Comparison of ENCODE assay signal across 40 cellular contexts in genomic region chr3:1967525-1967924, GRCh38.
"Had no signal": no experiment of that assay in that cellular context is flagged by ENCODE, and none has a peak within 500 bp of the region (broad histone marks: within the 10 kb centered on the region; RNA-seq: fewer than 3 reads in every experiment).

No MANE protein-coding gene starts in this region.

- H3K4me3 Mint-ChIP-seq: activated CD4-positive, alpha-beta memory T cell treated with anti-CD3 and anti-CD28 coated beads, Interleukin-2, amount 10 ng/mL, durations not matched to agents 7 days and 5 days; activated CD4-positive, alpha-beta T cell treated with anti-CD3 and anti-CD28 coated beads for 36 hours; activated CD4-positive, alpha-beta T cell treated with anti-CD3 and anti-CD28 coated beads, Interleukin-2, amount 10 ng/mL, durations not matched to agents 7 days and 5 days; activated CD8-positive, alpha-beta memory T cell treated with anti-CD3 and anti-CD28 coated beads, Interleukin-2, amount 10 ng/mL, durations not matched to agents 7 days and 5 days; activated CD8-positive, alpha-beta T cell treated with anti-CD3 and anti-CD28 coated beads, Interleukin-2, amount 10 ng/mL, durations not matched to agents 7 days and 5 days; activated naive CD4-positive, alpha-beta T cell treated with anti-CD3 and anti-CD28 coated beads, Interleukin-2, amount 10 ng/mL, durations not matched to agents 7 days and 5 days; activated naive CD4-positive, alpha-beta T cell treated with anti-CD3 and anti-CD28 coated beads, Interleukin-2, amount 50 U/mL, for 24 hours; activated naive CD8-positive, alpha-beta T cell; activated naive CD8-positive, alpha-beta T cell treated with anti-CD3 and anti-CD28 coated beads, Interleukin-2, amount 10 ng/mL, durations not matched to agents 7 days and 5 days; activated naive CD8-positive, alpha-beta T cell treated with anti-CD3 and anti-CD28 coated beads, Interleukin-2, amount 50 U/mL, for 24 hours; activated T-cell treated with anti-CD3 and anti-CD28 coated beads, Interleukin-2, amount 50 U/mL, for 24 hours; brain; central memory CD8-positive, alpha-beta T cell; T-helper 1 cell treated with Interleukin-12 subunit alpha and Interleukin-12 subunit beta and Interleukin-4 antibody, amounts not matched to agents 30 μg/mL and 1 μg/mL, for 36 hours; T-helper 2 cell treated with Interferon-gamma antibody and Interleukin-4, amounts not matched to agents 5 μg/mL and 100 μg/mL, for 36 hours; WTC11 had no signal

- H3K4me3 ChIP-seq: ascending aorta, cardiac muscle cell had no signal

- H3K4me1 ChIP-seq: ascending aorta had no signal

- H3K9me3 Mint-ChIP-seq: activated CD4-positive, alpha-beta memory T cell treated with anti-CD3 and anti-CD28 coated beads, Interleukin-2, amount 10 ng/mL, durations not matched to agents 7 days and 5 days; activated naive CD4-positive, alpha-beta T cell treated with anti-CD3 and anti-CD28 coated beads, Interleukin-2, amount 50 U/mL, for 24 hours; activated naive CD8-positive, alpha-beta T cell treated with anti-CD3 and anti-CD28 coated beads, Interleukin-2, amount 10 ng/mL, durations not matched to agents 7 days and 5 days; activated T-helper 2 cell treated with anti-CD3 and anti-CD28 coated beads, Interferon-gamma antibody, Interleukin-2, Interleukin-4, amounts not matched to agents 10 μg/mL and 5 μg/mL and 100 μg/mL, durations not matched to agents 14 hours and 24 hours and 36 hours; central memory CD8-positive, alpha-beta T cell; T-helper 1 cell treated with Interleukin-12 subunit alpha and Interleukin-12 subunit beta and Interleukin-4 antibody, amounts not matched to agents 30 μg/mL and 1 μg/mL, for 36 hours; T-helper 2 cell treated with Interferon-gamma antibody and Interleukin-4, amounts not matched to agents 5 μg/mL and 100 μg/mL, for 36 hours had no signal

- H3K27me3 ChIP-seq: ascending aorta, cardiac muscle cell had no signal

- FAIRE-seq: bronchial epithelial cell, TTC549 had no signal

- H3K4me1 Mint-ChIP-seq: activated CD4-positive, alpha-beta memory T cell treated with anti-CD3 and anti-CD28 coated beads, Interleukin-2, amount 10 ng/mL, durations not matched to agents 7 days and 5 days; activated CD4-positive, alpha-beta T cell treated with anti-CD3 and anti-CD28 coated beads for 36 hours; activated CD4-positive, alpha-beta T cell treated with anti-CD3 and anti-CD28 coated beads, Interleukin-2, amount 10 ng/mL, durations not matched to agents 7 days and 5 days; activated CD8-positive, alpha-beta memory T cell treated with anti-CD3 and anti-CD28 coated beads, Interleukin-2, amount 10 ng/mL, durations not matched to agents 7 days and 5 days; activated naive CD4-positive, alpha-beta T cell treated with anti-CD3 and anti-CD28 coated beads, Interleukin-2, amount 10 ng/mL, durations not matched to agents 7 days and 5 days; activated naive CD4-positive, alpha-beta T cell treated with anti-CD3 and anti-CD28 coated beads, Interleukin-2, amount 50 U/mL, for 24 hours; activated naive CD8-positive, alpha-beta T cell treated with anti-CD3 and anti-CD28 coated beads, Interleukin-2, amount 10 ng/mL, durations not matched to agents 7 days and 5 days; activated naive CD8-positive, alpha-beta T cell treated with anti-CD3 and anti-CD28 coated beads, Interleukin-2, amount 50 U/mL, for 24 hours; central memory CD8-positive, alpha-beta T cell; WTC11 had no signal

- H3K27ac ChIP-seq: ascending aorta, cardiac muscle cell, WERI-Rb-1 had no signal

- H3K36me3 ChIP-seq: ascending aorta, cardiac muscle cell, WERI-Rb-1 had no signal

- DNase-seq: activated CD4-positive, alpha-beta memory T cell treated with anti-CD3 and anti-CD28 coated beads, Interleukin-2, amount 10 ng/mL, durations not matched to agents 7 days and 5 days; activated CD4-positive, alpha-beta T cell treated with anti-CD3 and anti-CD28 coated beads for 1 hour; activated CD4-positive, alpha-beta T cell treated with anti-CD3 and anti-CD28 coated beads for 36 hours; activated CD4-positive, alpha-beta T cell treated with anti-CD3 and anti-CD28 coated beads for 48 hours; activated CD4-positive, alpha-beta T cell treated with anti-CD3 and anti-CD28 coated beads, Interleukin-2, amount 10 ng/mL, durations not matched to agents 7 days and 5 days; activated CD4-positive, alpha-beta T cell treated with anti-CD3 and anti-CD28 coated beads, Interleukin-2, amount 50 U/mL, for 48 hours; activated CD4-positive, CD25-positive, alpha-beta regulatory T cell; activated CD8-positive, alpha-beta memory T cell treated with anti-CD3 and anti-CD28 coated beads for 24 hours; activated CD8-positive, alpha-beta memory T cell treated with anti-CD3 and anti-CD28 coated beads, Interleukin-2, amount 10 ng/mL, durations not matched to agents 7 days and 5 days; activated CD8-positive, alpha-beta memory T cell treated with anti-CD3 and anti-CD28 coated beads, Interleukin-2, amount 50 U/mL, for 48 hours; activated CD8-positive, alpha-beta T cell treated with anti-CD3 and anti-CD28 coated beads, Interleukin-2, amount 10 ng/mL, durations not matched to agents 7 days and 5 days; activated effector memory CD4-positive, alpha-beta T cell treated with Interleukin-2 at 50 U/mL for 16 hours; activated gamma-delta T cell; activated naive CD4-positive, alpha-beta T cell treated with anti-CD3 and anti-CD28 coated beads, Interleukin-2, amount 10 ng/mL, durations not matched to agents 7 days and 5 days; activated naive CD4-positive, alpha-beta T cell treated with Interleukin-2 at 50 U/mL for 16 hours; activated naive CD8-positive, alpha-beta T cell treated with anti-CD3 and anti-CD28 coated beads, Interleukin-2, amount 10 ng/mL, durations not matched to agents 7 days and 5 days; activated naive CD8-positive, alpha-beta T cell treated with anti-CD3 and anti-CD28 coated beads, Interleukin-2, amount 50 U/mL, for 24 hours; activated T-cell treated with anti-CD3 and anti-CD28 coated beads, Interleukin-2, amount 50 U/mL, for 24 hours; activated T-cell treated with anti-CD3 and anti-CD28 coated beads, Interleukin-2, amount 50 U/mL, for 48 hours; amygdala; anterior cingulate cortex; caudate nucleus; cerebellar nuclear complex; T-helper 1 cell; T-helper 2 cell; T-helper 9 cell; WERI-Rb-1 had no signal

- H3K36me3 Mint-ChIP-seq: activated CD8-positive, alpha-beta memory T cell treated with anti-CD3 and anti-CD28 coated beads, Interleukin-2, amount 10 ng/mL, durations not matched to agents 7 days and 5 days; activated naive CD4-positive, alpha-beta T cell treated with anti-CD3 and anti-CD28 coated beads, Interleukin-2, amount 10 ng/mL, durations not matched to agents 7 days and 5 days; activated naive CD4-positive, alpha-beta T cell treated with anti-CD3 and anti-CD28 coated beads, Interleukin-2, amount 50 U/mL, for 24 hours; activated naive CD8-positive, alpha-beta T cell; activated naive CD8-positive, alpha-beta T cell treated with anti-CD3 and anti-CD28 coated beads, Interleukin-2, amount 10 ng/mL, durations not matched to agents 7 days and 5 days; brain had no signal

- H3K27ac Mint-ChIP-seq: activated CD4-positive, alpha-beta memory T cell treated with anti-CD3 and anti-CD28 coated beads, Interleukin-2, amount 10 ng/mL, durations not matched to agents 7 days and 5 days; activated CD4-positive, alpha-beta T cell treated with anti-CD3 and anti-CD28 coated beads for 36 hours; activated CD4-positive, alpha-beta T cell treated with anti-CD3 and anti-CD28 coated beads, Interleukin-2, amount 10 ng/mL, durations not matched to agents 7 days and 5 days; activated CD8-positive, alpha-beta memory T cell treated with anti-CD3 and anti-CD28 coated beads, Interleukin-2, amount 10 ng/mL, durations not matched to agents 7 days and 5 days; activated CD8-positive, alpha-beta T cell treated with anti-CD3 and anti-CD28 coated beads, Interleukin-2, amount 10 ng/mL, durations not matched to agents 7 days and 5 days; activated naive CD4-positive, alpha-beta T cell treated with anti-CD3 and anti-CD28 coated beads, Interleukin-2, amount 10 ng/mL, durations not matched to agents 7 days and 5 days; activated naive CD4-positive, alpha-beta T cell treated with anti-CD3 and anti-CD28 coated beads, Interleukin-2, amount 50 U/mL, for 24 hours; activated naive CD8-positive, alpha-beta T cell; activated naive CD8-positive, alpha-beta T cell treated with anti-CD3 and anti-CD28 coated beads, Interleukin-2, amount 10 ng/mL, durations not matched to agents 7 days and 5 days; activated naive CD8-positive, alpha-beta T cell treated with anti-CD3 and anti-CD28 coated beads, Interleukin-2, amount 50 U/mL, for 24 hours; activated T-cell treated with anti-CD3 and anti-CD28 coated beads, Interleukin-2, amount 50 U/mL, for 24 hours; activated T-helper 2 cell treated with anti-CD3 and anti-CD28 coated beads, Interferon-gamma antibody, Interleukin-2, Interleukin-4, amounts not matched to agents 10 μg/mL and 5 μg/mL and 100 μg/mL, durations not matched to agents 14 hours and 24 hours and 36 hours; brain; T-helper 1 cell treated with Interleukin-12 subunit alpha and Interleukin-12 subunit beta and Interleukin-4 antibody, amounts not matched to agents 30 μg/mL and 1 μg/mL, for 36 hours; T-helper 2 cell treated with Interferon-gamma antibody and Interleukin-4, amounts not matched to agents 5 μg/mL and 100 μg/mL, for 36 hours; WTC11 had no signal

- ATAC-seq: activated CD4-positive, alpha-beta T cell treated with anti-CD3 and anti-CD28 coated beads for 36 hours; activated CD4-positive, CD25-positive, alpha-beta regulatory T cell treated with anti-CD3 and anti-CD28 coated beads, Interleukin-2, amount 50 U/mL, for 24 hours; activated CD8-positive, alpha-beta memory T cell treated with anti-CD3 and anti-CD28 coated beads, Interleukin-2, amount 10 ng/mL, durations not matched to agents 7 days and 5 days; activated CD8-positive, alpha-beta T cell treated with anti-CD3 and anti-CD28 coated beads, Interleukin-2, amount 10 ng/mL, durations not matched to agents 7 days and 5 days; activated naive CD8-positive, alpha-beta T cell treated with anti-CD3 and anti-CD28 coated beads, Interleukin-2, amount 50 U/mL, for 24 hours; WTC11 had no signal

- H3K9me3 ChIP-seq: ascending aorta had no signal
